Comparison of ENCODE assay signal across 8 cellular contexts in genomic region chr16:57899771-57900661, GRCh38.
A peak's percentile ranks its signal among the peaks of the same experiment; 100 is the strongest.
DNase-seq lines count a peak whose midpoint lies in the region; ATAC-seq and TF ChIP-seq lines count a peak whose summit lies in the region.

No MANE protein-coding gene starts in this region.

- TF ChIP-seq CTCF in LNCAP (IDR thresholded peaks at IDR 0.05) (peak; percentile 94), upper lobe of left lung (IDR thresholded peaks at IDR 0.05) (peak; percentile 73 to 84 (median 82))

- H3K27ac ChIP-seq in SJCRH30: no peak overlapping the region
- no peak overlapping the region for H3K27ac ChIP-seq in upper lobe of left lung

- no peaks in the 10 kb centered on the region for H3K36me3 ChIP-seq in SJCRH30
- H3K36me3 ChIP-seq in upper lobe of left lung: no peaks in the 10 kb centered on the region

- no peak for TF ChIP-seq POLR2A in upper lobe of left lung (IDR thresholded peaks at IDR 0.05)

- H3K4me1 ChIP-seq in SJCRH30: no peaks in the 10 kb centered on the region
- peaks cover 0 to 5% (median 1%) of the 10 kb centered on the region in 4 donors for H3K4me1 ChIP-seq in upper lobe of left lung

- peaks cover 28% of the 10 kb centered on the region for H3K27me3 ChIP-seq in SJCRH30
- no peaks in the 10 kb centered on the region for H3K27me3 ChIP-seq in upper lobe of left lung

- 28 to 33% methylated on average over 12 of the region's 12 CpGs for WGBS in upper lobe of left lung, 2 donors

- peak; percentile 67 for DNase-seq in Daoy (ENCODE audit: low read depth)
- peak; percentile 72 to 86 for DNase-seq in SJCRH30
- DNase-seq in activated gamma-delta T cell treated with anti-CD3 and anti-CD28 coated beads, Interleukin-2, amount 50 U/mL, for 16 hours (ENCODE audit: low read depth): peak; percentile 63
- DNase-seq in globus pallidus (ENCODE audit: low spot score): peak; percentile 64
- peak; percentile 60 for DNase-seq in pons (ENCODE audit: low spot score)
- peak in 1 of 2 donors; percentile 78 for DNase-seq in upper lobe of left lung

- TF ChIP-seq EP300 in upper lobe of left lung (IDR thresholded peaks at IDR 0.05): no peak

- H3K9me3 ChIP-seq in SJCRH30 (replicated peaks) (no peaks in the 10 kb centered on the region), upper lobe of left lung (no peaks in the 10 kb centered on the region)

- H3K4me3 ChIP-seq in SJCRH30 (no peak overlapping the region), upper lobe of left lung (no peak overlapping the region)

- ATAC-seq in upper lobe of left lung (ENCODE audit: low FRiP score in 2 of 2): peak; percentile 69 to 84
- ATAC-seq in HG02588 (IDR thresholded peaks at IDR 0.05; ENCODE audit: unreplicated experiment): no peak
